ENCODE assay signal across 32 cellular contexts in the genomic region with DNA sequence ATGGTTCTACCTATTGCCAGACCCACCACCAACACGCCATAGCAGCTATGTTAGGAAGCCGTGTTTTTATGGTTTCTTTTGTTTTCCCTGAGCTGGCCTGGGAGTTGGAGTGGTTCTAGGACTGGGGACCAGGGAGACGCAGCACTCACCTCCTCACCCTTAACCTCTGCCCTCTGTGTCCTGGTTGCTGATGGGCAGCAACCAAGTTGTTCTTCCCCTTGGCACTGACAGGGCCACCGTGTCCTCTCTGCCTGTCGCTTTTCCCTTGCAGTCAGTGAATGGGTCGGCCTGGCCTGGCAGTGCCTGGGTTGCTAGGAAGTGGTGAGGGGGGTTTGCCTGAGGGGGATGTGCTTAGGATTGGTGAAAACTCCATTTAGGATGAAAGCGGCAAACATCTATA.
"Had no signal": no experiment of that assay in that cellular context is flagged by ENCODE, and none has a peak within 500 bp of the region (broad histone marks: within the 10 kb centered on the region; RNA-seq: fewer than 3 reads in every experiment).

No MANE protein-coding gene starts in this region.

- H3K36me3 ChIP-seq: ovary, spleen, suprapubic skin, tibial artery, transverse colon, upper lobe of right lung, uterus had no signal

- H3K9me3 ChIP-seq: ovary, psoas muscle, spleen, suprapubic skin, testis, tibial artery, transverse colon, upper lobe of right lung, uterus had no signal

- H3K36me3 Mint-ChIP-seq: naive thymus-derived CD4-positive, alpha-beta T cell; natural killer cell; stimulated activated memory B cell treated with anti-CD40 and anti-IgM and Interleukin-4, amounts not matched to agents 10 μg/mL and 1 μg/mL and 100 μg/mL, for 72 hours; type B pancreatic cell had no signal

- H3K27me3 Mint-ChIP-seq: naive thymus-derived CD4-positive, alpha-beta T cell; progenitor cell of endocrine pancreas; stimulated activated memory B cell treated with anti-CD40 and anti-IgM and Interleukin-4, amounts not matched to agents 10 μg/mL and 1 μg/mL and 100 μg/mL, for 72 hours; stimulated activated naive CD8-positive, alpha-beta T cell treated with anti-CD3 and anti-CD28 coated beads, Interleukin-15, amount 100 ng/mL, for 72 hours; type B pancreatic cell had no signal

- H3K9ac ChIP-seq: parathyroid adenoma had no signal

- H3K27me3 ChIP-seq: ovary, spleen, suprapubic skin, testis, tibial artery, transverse colon, upper lobe of right lung, uterus had no signal

- H3K4me3 ChIP-seq: ovary, psoas muscle, skin epidermis, smooth muscle cell, spleen, suprapubic skin, testis, tibial artery, transverse colon, upper lobe of right lung, uterus had no signal

- H2AFZ ChIP-seq: parathyroid adenoma had no signal

- DNase-seq: naive thymus-derived CD4-positive, alpha-beta T cell; natural killer cell; occipital lobe; ovary; posterior cingulate gyrus; psoas muscle; right cardiac atrium; spleen; stimulated activated CD4-positive, alpha-beta T cell treated with anti-CD3 and anti-CD28 coated beads, Interleukin-12 subunit alpha, Interleukin-12 subunit beta, amount 100 ng/mL, for 4 hours; stimulated activated CD4-positive, alpha-beta T cell treated with anti-CD3 and anti-CD28 coated beads, Interleukin-1b, Interleukin-23, amount 100 ng/mL, for 48 hours; stimulated activated CD4-positive, alpha-beta T cell treated with anti-CD3 and anti-CD28 coated beads, Interleukin-4, amount 100 ng/mL, for 1 hour; stimulated activated CD4-positive, alpha-beta T cell treated with anti-CD3 and anti-CD28 coated beads, Interleukin-4, amount 100 ng/mL, for 4 hours; stimulated activated CD8-positive, alpha-beta memory T cell treated with anti-CD3 and anti-CD28 coated beads, Interleukin-4, amount 100 ng/mL, for 48 hours; stimulated activated naive CD4-positive, alpha-beta T cell; stimulated activated naive CD8-positive, alpha-beta T cell treated with anti-CD3 and anti-CD28 coated beads, Interleukin-15, amount 100 ng/mL, for 72 hours; stimulated activated naive CD8-positive, alpha-beta T cell treated with anti-CD3 and anti-CD28 coated beads, Interleukin-15, Interleukin-2, amounts not matched to agents 100 U/mL and 50 U/mL, for 24 hours; substantia nigra; testis; tibial artery; transverse colon; upper lobe of right lung; uterus had no signal

- ATAC-seq: naive thymus-derived CD4-positive, alpha-beta T cell; natural killer cell; psoas muscle; right cardiac atrium; sciatic nerve; stimulated activated memory B cell treated with anti-CD40 and anti-IgM and Interleukin-4, amounts not matched to agents 10 μg/mL and 1 μg/mL and 100 μg/mL, for 72 hours; stimulated activated naive CD8-positive, alpha-beta T cell treated with anti-CD3 and anti-CD28 coated beads, Interleukin-15, amount 100 ng/mL, for 72 hours; stimulated activated naive CD8-positive, alpha-beta T cell treated with anti-CD3 and anti-CD28 coated beads, Interleukin-15, Interleukin-2, amounts not matched to agents 100 U/mL and 50 U/mL, for 24 hours; upper lobe of right lung had no signal

- H3K9me3 Mint-ChIP-seq: naive thymus-derived CD4-positive, alpha-beta T cell; natural killer cell; nephron; neural crest cell; stimulated activated memory B cell treated with anti-CD40 and anti-IgM and Interleukin-4, amounts not matched to agents 10 μg/mL and 1 μg/mL and 100 μg/mL, for 72 hours; stimulated activated naive CD8-positive, alpha-beta T cell treated with anti-CD3 and anti-CD28 coated beads, Interleukin-15, amount 100 ng/mL, for 72 hours; type B pancreatic cell had no signal

- H3K4me1 ChIP-seq: parathyroid adenoma, psoas muscle, spleen, suprapubic skin, testis, tibial artery, transverse colon, upper lobe of right lung, uterus had no signal

- H3K4me1 Mint-ChIP-seq: naive thymus-derived CD4-positive, alpha-beta T cell; natural killer cell; neural crest cell; stimulated activated memory B cell treated with anti-CD40 and anti-IgM and Interleukin-4, amounts not matched to agents 10 μg/mL and 1 μg/mL and 100 μg/mL, for 72 hours; stimulated activated naive CD8-positive, alpha-beta T cell treated with anti-CD3 and anti-CD28 coated beads, Interleukin-15, amount 100 ng/mL, for 72 hours had no signal

- H3K4me3 Mint-ChIP-seq: naive thymus-derived CD4-positive, alpha-beta T cell; natural killer cell; nephron; neural crest cell; stimulated activated memory B cell treated with anti-CD40 and anti-IgM and Interleukin-4, amounts not matched to agents 10 μg/mL and 1 μg/mL and 100 μg/mL, for 72 hours; stimulated activated naive CD8-positive, alpha-beta T cell treated with anti-CD3 and anti-CD28 coated beads, Interleukin-15, amount 100 ng/mL, for 72 hours; type B pancreatic cell had no signal

- H3K4me2 ChIP-seq: smooth muscle cell had no signal

- H3K27ac Mint-ChIP-seq: natural killer cell; nephron; progenitor cell of endocrine pancreas; stimulated activated memory B cell treated with anti-CD40 and anti-IgM and Interleukin-4, amounts not matched to agents 10 μg/mL and 1 μg/mL and 100 μg/mL, for 72 hours; stimulated activated naive CD8-positive, alpha-beta T cell treated with anti-CD3 and anti-CD28 coated beads, Interleukin-15, amount 100 ng/mL, for 72 hours; type B pancreatic cell had no signal

- H3K79me2 ChIP-seq: parathyroid adenoma had no signal

- H3K27ac ChIP-seq: ovary, parathyroid adenoma, psoas muscle, skin epidermis, spleen, suprapubic skin, testis, tibial artery, transverse colon, upper lobe of right lung, uterus had no signal
